In the genomic region with DNA sequence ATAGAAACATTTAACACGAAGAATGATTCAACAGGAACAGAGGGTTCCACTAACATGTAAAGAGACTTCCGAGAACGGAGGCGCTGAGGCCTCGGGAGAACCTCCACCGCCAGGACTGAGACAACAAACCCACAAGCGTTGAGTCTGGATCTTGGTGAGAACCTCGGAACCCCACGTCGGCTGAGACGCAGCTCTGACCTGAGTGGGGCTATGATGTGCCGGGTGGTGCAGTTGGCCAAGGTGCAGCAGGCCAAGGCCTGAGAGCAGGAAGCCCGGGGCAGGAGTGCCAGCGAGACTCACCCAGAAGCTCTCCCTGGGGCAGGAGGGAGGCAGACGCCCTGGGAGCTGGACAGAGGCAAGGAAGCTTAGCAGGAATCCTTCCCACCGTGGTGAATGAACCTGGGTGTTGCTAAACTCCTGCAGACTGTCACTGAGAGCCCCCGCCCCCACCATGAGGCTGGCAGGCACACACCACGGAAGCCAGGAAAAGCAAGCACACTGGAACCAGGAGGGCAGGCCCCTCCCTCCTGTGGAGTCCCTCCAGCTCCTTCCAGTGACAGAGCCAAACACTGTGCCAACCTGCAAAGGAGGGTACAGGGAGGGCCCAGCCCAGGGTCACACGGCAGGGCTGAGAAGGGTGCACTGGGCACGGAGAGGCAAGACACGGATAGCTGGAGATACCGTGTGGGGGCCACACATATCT, we compare ENCODE assay signal across 14 cellular contexts. TPM values are rescaled to one million over a fixed set of nuclear protein-coding genes. Genes with fewer than 3 reads are reported as not detected.
DNase-seq lines count a peak whose midpoint lies in the region; ATAC-seq, FAIRE-seq and TF ChIP-seq lines count a peak whose summit lies in the region.
"Had no signal": no experiment of that assay in that cellular context is flagged by ENCODE, and none has a peak within 500 bp of the region (broad histone marks: within the 10 kb centered on the region; RNA-seq: fewer than 3 reads in every experiment).

No MANE protein-coding gene starts in this region.

- H3K4me1 ChIP-seq in pancreas, result no peaks in the 10 kb centered on the region
- H3K4me1 ChIP-seq: SJCRH30 had no signal

- H3K36me3 Mint-ChIP-seq in T-helper 17 cell (ENCODE audit: low read depth), result peaks cover 8% of the 10 kb centered on the region

- H3K27ac ChIP-seq in pancreas, result peak overlapping the region in 1 of 4 donors; percentile 50
- H3K27ac ChIP-seq: ascending aorta, SJCRH30 had no signal

- H3K4me3 Mint-ChIP-seq in T-helper 17 cell, result no peak overlapping the region
- H3K4me3 Mint-ChIP-seq: activated CD4-positive, alpha-beta T cell treated with anti-CD3 and anti-CD28 coated beads, Interleukin-2, amount 10 ng/mL, durations not matched to agents 24 days and 14 days; CD14-positive monocyte had no signal

- intact Hi-C loops in head of caudate nucleus (cut with DNase I) (no loop called here), pancreas (cut with DNase I) (no loop called here)

- H3K4me1 Mint-ChIP-seq in T-helper 17 cell, result peaks cover 19% of the 10 kb centered on the region
- H3K4me1 Mint-ChIP-seq: CD14-positive monocyte had no signal

- TF ChIP-seq CTCF in pancreas (IDR thresholded peaks at IDR 0.05), result no peak

- H3K27ac Mint-ChIP-seq in T-helper 17 cell, result peak overlapping the region; percentile 47

- 70 to 81% methylated on average over 22 of the region's 22 CpGs for WGBS in pancreas, 2 donors

- no peaks in the 10 kb centered on the region for H3K27me3 ChIP-seq in pancreas
- H3K27me3 ChIP-seq: ascending aorta, SJCRH30 had no signal

- H3K9me3 ChIP-seq in T-helper 17 cell (ENCODE audit: control insufficient read depth, low read length, poor library complexity, severe bottlenecking) (no peaks in the 10 kb centered on the region), pancreas (no peaks in the 10 kb centered on the region)
- H3K9me3 ChIP-seq: ascending aorta, SJCRH30 had no signal

- H3K4me3 ChIP-seq in pancreas, result no peak overlapping the region
- H3K4me3 ChIP-seq: ascending aorta, SJCRH30 had no signal

- DNase-seq in Ammon's horn (ENCODE audit: low spot score) (peak; percentile 68), T-helper 17 cell (peak in 1 of 3 donors; percentile 2), head of caudate nucleus (peak in 36 of 42 donors; percentile 12 to 78 (median 48)), pancreas (peak in 5 of 6 donors; percentile 44 to 77 (median 69)), RCC 7860 (ENCODE audit: low spot score) (no peak), NCI-H748 treated with DMSO at 0.1 percent for 48 hours (lab: John Stamatoyannopoulos, UW) (no peak)
- DNase-seq in stimulated activated naive CD8-positive, alpha-beta T cell treated with anti-CD3 and anti-CD28 coated beads, Interleukin-15, Interleukin-2, amounts not matched to agents 100 U/mL and 50 U/mL, for 24 hours, result no peak
- DNase-seq: activated CD4-positive, alpha-beta T cell treated with anti-CD3 and anti-CD28 coated beads, Interleukin-2, amount 10 ng/mL, durations not matched to agents 24 days and 14 days; NCI-H446; SJCRH30 had no signal

- ATAC-seq in T-helper 17 cell, result no peak
- peak; percentile 17 to 92 (median 76) for ATAC-seq in pancreas
- ATAC-seq in HG02970 (IDR thresholded peaks at IDR 0.05; ENCODE audit: low FRiP score, unreplicated experiment), result no peak
- ATAC-seq in stimulated activated naive CD8-positive, alpha-beta T cell treated with anti-CD3 and anti-CD28 coated beads, Interleukin-15, Interleukin-2, amounts not matched to agents 100 U/mL and 50 U/mL, for 24 hours, result no peak

- no peaks in the 10 kb centered on the region for H3K27me3 Mint-ChIP-seq in T-helper 17 cell
- H3K27me3 Mint-ChIP-seq: activated CD4-positive, alpha-beta T cell treated with anti-CD3 and anti-CD28 coated beads, Interleukin-2, amount 10 ng/mL, durations not matched to agents 24 days and 14 days had no signal

- no peak for FAIRE-seq in pancreas (lab: Jason Lieb, UNC)
- no peak for FAIRE-seq in RCC 7860 (lab: Jason Lieb, UNC)
- FAIRE-seq: H54 had no signal

- H3K36me3 ChIP-seq in pancreas, result peaks cover 3 to 32% (median 14%) of the 10 kb centered on the region in 3 donors

RNA-seq across cellular contexts. Expression of a gene that starts 34.8 kb away (rescaled TPM):
- 10 to 100 TPM; 15.4 to 23.5 TPM for total RNA-seq in T-helper 17 cell
- total RNA-seq in pancreas, result 10 to 100 TPM in 2 of 6 donors, 1 to 10 TPM in 4; 5.2 to 13.0 (median 8.8) TPM
- 10 to 100 TPM in 1 of 2 donors, 1 to 10 TPM in 1; 7.4 to 17.8 TPM for polyA plus RNA-seq in pancreas

RNA-seq across cellular contexts. Expression of a gene that starts 48.5 kb away (rescaled TPM):
- 10 to 100 TPM; 17.8 to 18.0 TPM for total RNA-seq in T-helper 17 cell
- 10 to 100 TPM; 16.6 to 30.1 (median 21.9) TPM for total RNA-seq in pancreas
- polyA plus RNA-seq in pancreas, result 10 to 100 TPM; 18.6 to 23.0 TPM

Comparison
In these comparisons a context has a peak if more than half of its experiments do, and no peak if none do; other contexts are left out.
1. DNase-seq: peak in Ammon's horn (single experiment), head of caudate nucleus (36 of 42) and pancreas (5 of 6); none in RCC 7860 (single experiment), NCI-H748 treated with DMSO at 0.1 percent for 48 hours (single experiment) and stimulated activated naive CD8-positive, alpha-beta T cell treated with anti-CD3 and anti-CD28 coated beads, Interleukin-15, Interleukin-2, amounts not matched to agents 100 U/mL and 50 U/mL, for 24 hours (single experiment).
2. ATAC-seq: peak in pancreas (4 of 4); none in T-helper 17 cell (single experiment), HG02970 (single experiment) and stimulated activated naive CD8-positive, alpha-beta T cell treated with anti-CD3 and anti-CD28 coated beads, Interleukin-15, Interleukin-2, amounts not matched to agents 100 U/mL and 50 U/mL, for 24 hours (single experiment).